ENCODE assay signal across 8 cellular contexts in the genomic region with DNA sequence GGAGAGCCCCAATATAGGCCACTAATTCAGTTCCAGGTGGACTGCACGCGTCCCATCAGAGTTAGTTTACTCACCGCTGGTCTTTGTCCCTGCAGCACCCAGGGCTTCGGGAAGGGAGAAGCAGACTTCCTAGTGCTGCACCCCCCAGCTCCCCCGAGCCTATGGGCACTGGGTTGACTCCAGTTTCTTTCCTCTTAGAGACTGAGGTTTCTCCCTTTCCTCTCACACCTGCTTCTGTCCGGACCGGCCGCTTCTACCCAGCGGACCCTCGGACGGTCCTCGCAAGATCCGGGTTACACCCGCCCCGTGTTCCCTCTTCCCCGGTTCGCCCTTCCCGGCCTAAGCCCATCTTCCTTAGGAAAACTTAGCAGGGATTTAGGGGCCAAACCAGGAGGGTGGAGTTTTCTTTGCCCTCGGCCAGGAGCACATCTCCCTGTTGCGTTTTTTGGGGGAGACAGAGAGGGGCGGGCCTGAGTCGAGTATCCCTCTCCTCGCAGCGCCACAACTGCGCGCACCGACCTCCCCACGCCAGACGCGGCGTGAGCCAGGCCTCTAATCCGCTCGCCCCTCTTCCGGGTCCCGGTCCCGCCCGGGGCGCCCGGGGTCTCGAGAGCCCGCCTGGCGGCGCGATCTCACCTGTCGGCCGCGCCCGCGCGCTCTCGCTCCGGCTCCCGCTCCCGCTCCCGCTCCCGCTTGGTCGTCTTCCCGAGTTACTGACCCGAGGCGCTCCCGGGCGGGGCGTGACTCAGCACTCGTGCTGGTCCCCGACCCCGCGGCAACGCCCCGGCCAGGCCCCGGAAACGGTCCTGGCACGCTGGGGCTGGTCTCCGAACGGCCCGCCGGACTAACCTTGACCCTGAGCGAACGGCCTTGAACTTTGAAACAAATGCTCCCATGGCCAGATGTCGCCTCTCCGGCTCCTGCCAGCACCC. TPM values are rescaled to one million over a fixed set of nuclear protein-coding genes. Genes with fewer than 3 reads are reported as not detected.
DNase-seq lines count a peak whose midpoint lies in the region; ATAC-seq and TF ChIP-seq lines count a peak whose summit lies in the region.

Gene AIFM2 (minus strand): TSS at position 728 of the 932 bp plus-strand sequence. CDS start 8,741 bp downstream, outside the sequence.

- H3K4me3 Mint-ChIP-seq in naive thymus-derived CD8-positive, alpha-beta T cell, result peak within 1 kb of the TSS; percentile 85 to 93 (median 90)

- H3K4me1 Mint-ChIP-seq in naive thymus-derived CD8-positive, alpha-beta T cell, result peaks cover 18 to 45% (median 33%) of the 10 kb centered on the region in 4 donors

- H3K4me1 ChIP-seq in fibroblast of lung (ENCODE audit: control insufficient read depth, extremely low read depth, insufficient read depth, low read length), result peaks cover 10% of the 10 kb centered on the region

- peak within 1 kb of the TSS; percentile 84 to 95 (median 93) for H3K27ac Mint-ChIP-seq in naive thymus-derived CD8-positive, alpha-beta T cell

- POLR2A ChIA-PET in naive thymus-derived CD8-positive, alpha-beta T cell (lab: Charles Lee), result interaction anchor here (0.9 to 1.0 kb wide), 2 partner anchors 12 to 38 kb away, joined by 5 read pairs; partner anchors contain the start of gene SAR1A

- peak within 1 kb of the TSS; percentile 55 for H3K4me2 ChIP-seq in fibroblast of lung (ENCODE audit: extremely low read depth, insufficient read depth, low read length)

- H3K9ac ChIP-seq in fibroblast of lung (ENCODE audit: insufficient read depth, low read length), result peak within 1 kb of the TSS; percentile 72

- peak; percentile 70 for ATAC-seq in HG02571 (IDR thresholded peaks at IDR 0.05; ENCODE audit: unreplicated experiment)
- peak; percentile 93 to 96 for ATAC-seq in naive thymus-derived CD8-positive, alpha-beta T cell

- DNase-seq in activated T-cell treated with anti-CD3 and anti-CD28 coated beads for 1 hour (ENCODE audit: low read depth), result peak; percentile 14
- DNase-seq in activated T-cell treated with anti-CD3 and anti-CD28 coated beads for 4 hours, result no peak
- DNase-seq in NCI-H1105 (lab: John Stamatoyannopoulos, UW), result peak; percentile 41
- DNase-seq in activated T-cell treated with anti-CD3 and anti-CD28 coated beads, Interleukin-2, amount 50 U/mL, for 48 hours, result peak; percentile 67 to 68
- peak; percentile 67 to 71 for DNase-seq in fibroblast of lung (ENCODE audit: low read depth in 2 of 2)
- DNase-seq in naive thymus-derived CD8-positive, alpha-beta T cell, result peak in 9 of 10 donors; percentile 25 to 56 (median 48)
- peak; percentile 82 for DNase-seq in ureter (ENCODE audit: low spot score)

- no peaks in the 10 kb centered on the region for H3K27me3 ChIP-seq in fibroblast of lung (ENCODE audit: control insufficient read depth, insufficient read depth, low read length)

- H3K36me3 Mint-ChIP-seq in naive thymus-derived CD8-positive, alpha-beta T cell, result peaks cover 0 to 2% (median 0%) of the 10 kb centered on the region in 3 donors

- no peaks in the 10 kb centered on the region for H3K36me3 ChIP-seq in fibroblast of lung (ENCODE audit: control insufficient read depth, insufficient read depth, low read length)

- TF ChIP-seq CTCF in fibroblast of lung (conservative IDR thresholded peaks at IDR 0.05 in 1 of 2, IDR thresholded peaks at IDR 0.05 in 1 of 2; ENCODE audit: low read depth in 1 of 2, low read length in 2 of 2), result no peak

- H2AFZ ChIP-seq in fibroblast of lung (ENCODE audit: low read length), result peak within 1 kb of the TSS; percentile 55

- no peaks in the 10 kb centered on the region for H3K9me3 Mint-ChIP-seq in naive thymus-derived CD8-positive, alpha-beta T cell

- H3K4me3 ChIP-seq in fibroblast of lung (replicated peaks in 1 of 4; ENCODE audit: control extremely low read depth in 1 of 4, insufficient read depth in 1 of 4, low read depth in 3 of 4, low read length in 4 of 4), result peak within 1 kb of the TSS; percentile 40 to 69 (median 63)

- H3K27me3 Mint-ChIP-seq in naive thymus-derived CD8-positive, alpha-beta T cell, result peaks cover 0 to 1% (median 0%) of the 10 kb centered on the region in 5 donors

- H3K9me3 ChIP-seq in fibroblast of lung (ENCODE audit: control insufficient read depth, insufficient read depth, low read depth, low read length), result no peaks in the 10 kb centered on the region

- H3K27ac ChIP-seq in fibroblast of lung (ENCODE audit: insufficient read depth, low read length), result peak within 1 kb of the TSS; percentile 68

- peaks cover 2% of the 10 kb centered on the region for H3K79me2 ChIP-seq in fibroblast of lung (ENCODE audit: control insufficient read depth, insufficient read depth, low read length)

- H4K20me1 ChIP-seq in fibroblast of lung (ENCODE audit: control insufficient read depth, extremely low read depth, insufficient read depth, low read length), result no peaks in the 10 kb centered on the region

RNA-seq across cellular contexts. Expression of gene AIFM2, which starts in this region (rescaled TPM):
- total RNA-seq in fibroblast of lung (10.0 and 15.5 TPM in 2 replicates), ureter (12.4 TPM)
- 11.1 and 15.6 TPM in 2 replicates for polyA plus RNA-seq in fibroblast of lung
- polyA plus RNA-seq in fibroblast of lung (2012), result 12.3 and 21.5 TPM in 2 replicates
- 12.1 and 17.0 TPM in 2 replicates for polyA minus RNA-seq in fibroblast of lung (ENCODE audit: low replicate concordance)
- total RNA-seq in naive thymus-derived CD8-positive, alpha-beta T cell, result 1 to 10 TPM; 4.7 to 6.2 TPM
- polyA plus RNA-seq in naive thymus-derived CD8-positive, alpha-beta T cell, result 1 to 10 TPM in 2 of 3 donors, under 1 TPM in 1; 0.80 to 1.5 (median 1.3) TPM
